Comparison of ENCODE assay signal across 22 cellular contexts in the genomic region with DNA sequence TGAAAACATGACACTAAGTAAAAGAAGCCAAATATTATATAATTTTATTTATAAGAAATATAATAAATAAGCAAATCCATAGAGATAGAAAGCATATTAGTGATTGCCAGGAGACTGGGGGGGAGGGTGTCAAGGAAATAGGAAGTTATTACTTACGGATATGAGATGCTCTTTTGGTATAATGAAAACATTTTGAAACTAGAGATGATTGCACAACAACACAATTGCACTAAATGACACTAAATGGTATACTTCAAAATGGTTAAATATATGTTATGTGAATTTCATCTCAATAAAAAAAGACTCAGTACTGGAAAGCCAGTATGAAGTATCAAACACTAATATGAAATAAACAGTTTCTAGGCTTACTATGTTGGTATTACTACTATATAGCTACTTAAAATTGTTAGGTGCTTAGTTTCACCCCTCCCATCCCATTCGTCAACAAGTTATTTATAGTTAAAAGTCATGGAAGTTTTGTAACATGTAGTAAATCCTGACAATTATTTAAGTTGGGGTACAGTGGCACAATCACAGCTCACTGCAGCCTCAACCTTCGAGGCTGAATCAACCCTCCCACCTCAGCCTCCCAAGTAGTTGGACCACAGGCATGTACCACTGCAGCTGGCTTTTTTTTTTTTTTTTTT.
"Had no signal": no experiment of that assay in that cellular context is flagged by ENCODE, and none has a peak within 500 bp of the region (broad histone marks: within the 10 kb centered on the region; RNA-seq: fewer than 3 reads in every experiment).

No MANE protein-coding gene starts in this region.

- H3K27me3 ChIP-seq: right lobe of liver, tibial nerve had no signal

- H3K27ac ChIP-seq: epithelial cell of prostate, prostate gland, right lobe of liver, tibial nerve had no signal

- H3K36me3 Mint-ChIP-seq: natural killer cell, WTC11 had no signal

- H3K9me3 Mint-ChIP-seq: activated naive CD8-positive, alpha-beta T cell treated with anti-CD3 and anti-CD28 coated beads, Interleukin-2, amount 50 U/mL, for 24 hours; activated T-helper 1 cell treated with anti-CD3 and anti-CD28 coated beads, Interleukin-12 subunit alpha, Interleukin-12 subunit beta, Interleukin-2, Interleukin-4 antibody, amounts not matched to agents 30 ng/mL and 10 ng/mL and 1 ng/mL, durations not matched to agents 14 hours and 24 hours and 36 hours; immature natural killer cell; natural killer cell; stimulated activated memory B cell treated with anti-CD40 and anti-IgM and Interleukin-4, amounts not matched to agents 10 μg/mL and 1 μg/mL and 100 μg/mL, for 72 hours; WTC11 had no signal

- H3K4me3 ChIP-seq: mucosa of descending colon, prostate gland, right lobe of liver, tibial nerve had no signal

- H3K27me3 Mint-ChIP-seq: activated naive CD8-positive, alpha-beta T cell treated with anti-CD3 and anti-CD28 coated beads, Interleukin-2, amount 50 U/mL, for 24 hours; stimulated activated memory B cell treated with anti-CD40 and anti-IgM and Interleukin-4, amounts not matched to agents 10 μg/mL and 1 μg/mL and 100 μg/mL, for 72 hours had no signal

- H3K36me3 ChIP-seq: prostate gland, right lobe of liver had no signal

- DNase-seq: activated CD4-positive, alpha-beta T cell treated with anti-CD3 and anti-CD28 coated beads for 48 hours; activated CD8-positive, alpha-beta memory T cell treated with anti-CD3 and anti-CD28 coated beads, Interleukin-2, amount 50 U/mL, for 48 hours; activated CD8-positive, alpha-beta T cell treated with anti-CD3 and anti-CD28 coated beads, Interleukin-2, amount 10 ng/mL, durations not matched to agents 7 days and 5 days; activated naive CD4-positive, alpha-beta T cell; activated naive CD8-positive, alpha-beta T cell treated with anti-CD3 and anti-CD28 coated beads, Interleukin-2, amount 50 U/mL, for 24 hours; effector CD8-positive, alpha-beta T cell; immature natural killer cell; mammary epithelial cell; mucosa of descending colon; natural killer cell; nucleus accumbens; right lobe of liver; stimulated activated CD4-positive, alpha-beta T cell treated with anti-CD3 and anti-CD28 coated beads, Interleukin-1b, Interleukin-23, amount 100 ng/mL, for 48 hours; T-helper 1 cell had no signal

- ATAC-seq: activated CD8-positive, alpha-beta T cell treated with anti-CD3 and anti-CD28 coated beads, Interleukin-2, amount 10 ng/mL, durations not matched to agents 7 days and 5 days; activated naive CD8-positive, alpha-beta T cell treated with anti-CD3 and anti-CD28 coated beads, Interleukin-2, amount 50 U/mL, for 24 hours; mucosa of descending colon; natural killer cell; stimulated activated memory B cell treated with anti-CD40 and anti-IgM and Interleukin-4, amounts not matched to agents 10 μg/mL and 1 μg/mL and 100 μg/mL, for 72 hours; WTC11 had no signal

- H3K4me1 ChIP-seq: prostate gland, right lobe of liver had no signal

- FAIRE-seq: astrocyte, colon had no signal

- H3K4me3 Mint-ChIP-seq: activated CD8-positive, alpha-beta T cell treated with anti-CD3 and anti-CD28 coated beads, Interleukin-2, amount 10 ng/mL, durations not matched to agents 7 days and 5 days; activated naive CD8-positive, alpha-beta T cell treated with anti-CD3 and anti-CD28 coated beads, Interleukin-2, amount 50 U/mL, for 24 hours; activated T-helper 1 cell treated with anti-CD3 and anti-CD28 coated beads, Interleukin-12 subunit alpha, Interleukin-12 subunit beta, Interleukin-2, Interleukin-4 antibody, amounts not matched to agents 30 ng/mL and 10 ng/mL and 1 ng/mL, durations not matched to agents 14 hours and 24 hours and 36 hours; immature natural killer cell; natural killer cell; stimulated activated memory B cell treated with anti-CD40 and anti-IgM and Interleukin-4, amounts not matched to agents 10 μg/mL and 1 μg/mL and 100 μg/mL, for 72 hours; WTC11 had no signal

- H3K9me3 ChIP-seq: mucosa of descending colon, prostate gland, right lobe of liver, tibial nerve had no signal

- H3K27ac Mint-ChIP-seq: activated CD8-positive, alpha-beta T cell treated with anti-CD3 and anti-CD28 coated beads, Interleukin-2, amount 10 ng/mL, durations not matched to agents 7 days and 5 days; activated naive CD8-positive, alpha-beta T cell treated with anti-CD3 and anti-CD28 coated beads, Interleukin-2, amount 50 U/mL, for 24 hours; activated T-helper 1 cell treated with anti-CD3 and anti-CD28 coated beads, Interleukin-12 subunit alpha, Interleukin-12 subunit beta, Interleukin-2, Interleukin-4 antibody, amounts not matched to agents 30 ng/mL and 10 ng/mL and 1 ng/mL, durations not matched to agents 14 hours and 24 hours and 36 hours; natural killer cell; stimulated activated memory B cell treated with anti-CD40 and anti-IgM and Interleukin-4, amounts not matched to agents 10 μg/mL and 1 μg/mL and 100 μg/mL, for 72 hours; WTC11 had no signal
